Comparison of ENCODE assay signal across 8 cellular contexts in genomic region chr6:41705996-41706835, GRCh38. TPM values are rescaled to one million over a fixed set of nuclear protein-coding genes. Genes with fewer than 3 reads are reported as not detected.
DNase-seq lines count a peak whose midpoint lies in the region; ATAC-seq, FAIRE-seq and TF ChIP-seq lines count a peak whose summit lies in the region.

No MANE protein-coding gene starts in this region.

- H3K27me3 Mint-ChIP-seq in CD8-positive, alpha-beta T cell (ENCODE audit: low read depth): no peaks in the 10 kb centered on the region
- no peaks in the 10 kb centered on the region for H3K27me3 Mint-ChIP-seq in activated naive CD4-positive, alpha-beta T cell treated with anti-CD3 and anti-CD28 coated beads, Interleukin-2, amount 50 U/mL, for 24 hours

- peak; percentile 32 for TF ChIP-seq CTCF in CD8-positive, alpha-beta T cell (IDR thresholded peaks at IDR 0.05)
- peak; percentile 51 to 87 (median 76) for TF ChIP-seq CTCF in prostate gland (IDR thresholded peaks at IDR 0.05)

- peak; percentile 70 for ATAC-seq in CD8-positive, alpha-beta T cell
- peak; percentile 78 for ATAC-seq in HG03280 (IDR thresholded peaks at IDR 0.05; ENCODE audit: unreplicated experiment)
- peak; percentile 88 for ATAC-seq in Right ventricle myocardium inferior

- no peak overlapping the region for H3K27ac ChIP-seq in CD8-positive, alpha-beta T cell (ENCODE audit: low read depth, low read length)
- H3K27ac ChIP-seq in prostate gland: peak overlapping the region; percentile 74 to 79

- H3K36me3 ChIP-seq in CD8-positive, alpha-beta T cell (ENCODE audit: insufficient read depth, low read length): no peaks in the 10 kb centered on the region
- H3K36me3 ChIP-seq in prostate gland: no peaks in the 10 kb centered on the region

- peak; percentile 15 to 58 (median 41) for DNase-seq in CD8-positive, alpha-beta T cell
- DNase-seq in GM19239 (ENCODE audit: insufficient read length, low spot score) (peak; percentile 86), RPMI7951 (ENCODE audit: low read depth) (peak; percentile 73), Right ventricle myocardium inferior (ENCODE audit: missing footprints) (peak; percentile 91), prostate gland (ENCODE audit: low spot score) (peak; percentile 78), DMS153 (lab: John Stamatoyannopoulos, UW) (no peak)

- FAIRE-seq in GM19239 (lab: Jason Lieb, UNC): peak; percentile 98

- peaks cover 31% of the 10 kb centered on the region for H3K4me1 ChIP-seq in CD8-positive, alpha-beta T cell (ENCODE audit: insufficient read depth, low read length)
- H3K4me1 ChIP-seq in prostate gland (replicated peaks): peaks cover 30% of the 10 kb centered on the region

- H3K9me3 ChIP-seq in CD8-positive, alpha-beta T cell (ENCODE audit: low read length): no peaks in the 10 kb centered on the region
- H3K9me3 ChIP-seq in prostate gland: no peaks in the 10 kb centered on the region

- no peaks in the 10 kb centered on the region for H3K27me3 ChIP-seq in CD8-positive, alpha-beta T cell (ENCODE audit: insufficient read depth, low read length)
- H3K27me3 ChIP-seq in prostate gland (replicated peaks; ENCODE audit: insufficient read depth): no peaks in the 10 kb centered on the region

- H3K4me3 Mint-ChIP-seq in CD8-positive, alpha-beta T cell: no peak overlapping the region
- H3K4me3 Mint-ChIP-seq in activated naive CD4-positive, alpha-beta T cell treated with anti-CD3 and anti-CD28 coated beads, Interleukin-2, amount 50 U/mL, for 24 hours: peak overlapping the region; percentile 39

- intact Hi-C loops in CD8-positive, alpha-beta T cell (cut with DNase I, micrococcal nuclease): loop anchor here (2.0 kb wide), 2 partner anchors 27 to 29 kb away; partner anchors contain the start of gene TFEB (in 1 of the 2)
- intact Hi-C loops in Right ventricle myocardium inferior (cut with DNase I) (loop anchor here (1.0 to 10.0 kb wide), 2 partner anchors 29 to 339 kb away; partner anchors contain the start of gene TFEB), prostate gland (cut with DNase I) (loop anchor here (1.0 kb wide), 1 partner anchor 28 kb away; no protein-coding TSS in a partner anchor)

- peaks cover 28% of the 10 kb centered on the region for H3K4me1 Mint-ChIP-seq in CD8-positive, alpha-beta T cell (ENCODE audit: low read depth)
- H3K4me1 Mint-ChIP-seq in activated naive CD4-positive, alpha-beta T cell treated with anti-CD3 and anti-CD28 coated beads, Interleukin-2, amount 50 U/mL, for 24 hours: peaks cover 35% of the 10 kb centered on the region

- TF ChIP-seq POLR2A in prostate gland (IDR thresholded peaks at IDR 0.05): no peak

- no peak overlapping the region for H3K4me3 ChIP-seq in CD8-positive, alpha-beta T cell (ENCODE audit: low read depth, low read length)
- no peak overlapping the region for H3K4me3 ChIP-seq in prostate gland

- H3K36me3 Mint-ChIP-seq in CD8-positive, alpha-beta T cell: peaks cover 2% of the 10 kb centered on the region
- no peaks in the 10 kb centered on the region for H3K36me3 Mint-ChIP-seq in activated naive CD4-positive, alpha-beta T cell treated with anti-CD3 and anti-CD28 coated beads, Interleukin-2, amount 50 U/mL, for 24 hours

- CTCF ChIA-PET in CD8-positive, alpha-beta T cell (lab: Charles Lee): interaction anchor here (1.2 to 2.8 kb wide), 5 partner anchors 10 to 69 kb away, joined by 4 to 14 read pairs (median 4); no protein-coding TSS in a partner anchor

- 19% methylated on average over 11 of the region's 15 CpGs for WGBS in prostate gland

- peak overlapping the region; percentile 64 for H3K27ac Mint-ChIP-seq in CD8-positive, alpha-beta T cell
- peak overlapping the region; percentile 99 for H3K27ac Mint-ChIP-seq in activated naive CD4-positive, alpha-beta T cell treated with anti-CD3 and anti-CD28 coated beads, Interleukin-2, amount 50 U/mL, for 24 hours

- H3K9me3 Mint-ChIP-seq in CD8-positive, alpha-beta T cell: no peaks in the 10 kb centered on the region
- no peaks in the 10 kb centered on the region for H3K9me3 Mint-ChIP-seq in activated naive CD4-positive, alpha-beta T cell treated with anti-CD3 and anti-CD28 coated beads, Interleukin-2, amount 50 U/mL, for 24 hours

- POLR2A ChIA-PET in CD8-positive, alpha-beta T cell (lab: Charles Lee): interaction anchor here (1.2 kb wide), 1 partner anchor 28 kb away, joined by 3 read pairs; no protein-coding TSS in a partner anchor

RNA-seq across cellular contexts. Expression of gene TFEB, which starts 29.2 kb away (rescaled TPM):
- 10 to 100 TPM; 10.2 to 12.7 TPM for total RNA-seq in CD8-positive, alpha-beta T cell
- total RNA-seq in RPMI7951 (2014; rRNA removed; shearing (Covaris generic)): 11.7 and 11.8 TPM in 2 replicates
- total RNA-seq in Right ventricle myocardium inferior (39.5 TPM), prostate gland (10 to 100 TPM; 28.4 to 31.2 TPM)

RNA-seq across cellular contexts. Expression of gene PGC, which starts 41.0 kb away (rescaled TPM):
- not detected for total RNA-seq in CD8-positive, alpha-beta T cell
- total RNA-seq in RPMI7951 (2014; rRNA removed; shearing (Covaris generic)): not detected in 2 replicates
- total RNA-seq in Right ventricle myocardium inferior (not detected), prostate gland (100 to 1,000 TPM in 1 of 2 donors, 10 to 100 TPM in 1; 18.4 to 391 TPM)

Comparison
In these comparisons a context has a peak if more than half of its experiments do, and no peak if none do; other contexts are left out.
1. RNA of gene PGC, which starts 41.0 kb away (total RNA-seq): 18.4 to 391 TPM in prostate gland; not detected in CD8-positive, alpha-beta T cell, not detected in RPMI7951 and not detected in Right ventricle myocardium inferior (single experiment); every median in the first group is over 10 times any median in the second.
2. Peak in every context shown above with its lines, with median percentiles within 50 percentile points of each other: ATAC-seq.